19 cellular contexts compared by ENCODE assay signal in the genomic region with DNA sequence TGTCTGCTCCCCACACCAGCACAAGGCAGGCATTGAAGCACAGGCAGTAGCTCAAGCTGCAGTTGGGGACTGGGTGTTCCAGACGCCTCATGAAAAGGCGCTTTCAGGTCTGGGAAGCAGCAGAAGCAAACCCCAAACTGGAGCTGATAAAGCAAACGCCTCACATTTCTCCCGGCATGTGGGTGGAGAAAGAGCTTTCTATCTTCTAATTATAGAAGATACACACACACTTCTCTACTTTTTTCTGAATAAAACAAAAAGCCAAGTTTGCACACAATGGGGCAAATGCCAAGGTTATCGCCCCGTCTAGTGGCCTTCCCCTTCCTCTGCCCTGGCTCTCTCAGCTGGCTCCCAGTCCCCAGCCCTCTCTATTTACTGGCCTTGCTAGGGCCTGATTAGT.
DNase-seq lines count a peak whose midpoint lies in the region; ATAC-seq, FAIRE-seq and TF ChIP-seq lines count a peak whose summit lies in the region.
"Had no signal": no experiment of that assay in that cellular context is flagged by ENCODE, and none has a peak within 500 bp of the region (broad histone marks: within the 10 kb centered on the region; RNA-seq: fewer than 3 reads in every experiment).

No MANE protein-coding gene starts in this region.

- H3K4me3 Mint-ChIP-seq in WTC11: no peak overlapping the region
- no peak overlapping the region for H3K4me3 Mint-ChIP-seq in activated CD4-positive, alpha-beta memory T cell treated with anti-CD3 and anti-CD28 coated beads for 36 hours
- H3K4me3 Mint-ChIP-seq: CD4-positive, alpha-beta T cell; GM23338 had no signal

- POLR2A ChIA-PET in WTC11 (lab: Charles Lee): no interaction called here
- POLR2A ChIA-PET in activated CD4-positive, alpha-beta memory T cell treated with anti-CD3 and anti-CD28 coated beads for 36 hours (lab: Charles Lee): no interaction called here

- DNase-seq in WTC11 (ENCODE audit: low spot score) (no peak), frontal cortex (ENCODE audit: low spot score in 2 of 2) (peak; percentile 19 to 34), midbrain (lab: John Stamatoyannopoulos, UW) (peak; percentile 79), sciatic nerve (ENCODE audit: low spot score) (no peak), MV-4-11 (lab: John Stamatoyannopoulos, UW) (no peak), small intestine (no peak)
- no peak for DNase-seq in activated CD4-positive, alpha-beta memory T cell treated with anti-CD3 and anti-CD28 coated beads for 36 hours
- DNase-seq: AML-193; CD4-positive, alpha-beta T cell; GF-D8; KBM-7; NCI-H1092 treated with DMSO at 0.1 percent for 48 hours; NCI-H1694 treated with DMSO at 0.1 percent for 48 hours; NK-92 treated with Interleukin-12 subunit alpha and Interleukin-12 subunit beta, amount 100 ng/mL, for 24 hours; OCI-M1; RPMI8226 had no signal

- TF ChIP-seq CTCF in WTC11 (IDR thresholded peaks at IDR 0.05): no peak

- no peaks in the 10 kb centered on the region for H3K9me3 ChIP-seq in small intestine (ENCODE audit: control insufficient read depth, low read depth)
- H3K9me3 ChIP-seq: A549 had no signal

- no peaks in the 10 kb centered on the region for H3K9me3 Mint-ChIP-seq in WTC11
- H3K9me3 Mint-ChIP-seq in activated CD4-positive, alpha-beta memory T cell treated with anti-CD3 and anti-CD28 coated beads for 36 hours: no peaks in the 10 kb centered on the region
- H3K9me3 Mint-ChIP-seq: CD4-positive, alpha-beta T cell; GM23338 had no signal

- H3K4me1 Mint-ChIP-seq in WTC11: peaks cover 7% of the 10 kb centered on the region
- peaks cover 12% of the 10 kb centered on the region for H3K4me1 Mint-ChIP-seq in activated CD4-positive, alpha-beta memory T cell treated with anti-CD3 and anti-CD28 coated beads for 36 hours (ENCODE audit: low read depth)

- no peaks in the 10 kb centered on the region for H3K36me3 ChIP-seq in small intestine (ENCODE audit: control insufficient read depth in 2 of 2, insufficient read depth in 2 of 2, low read length in 2 of 2)

- intact Hi-C loops in sciatic nerve (cut with DNase I): no loop called here
- intact Hi-C loops in activated CD4-positive, alpha-beta memory T cell treated with anti-CD3 and anti-CD28 coated beads for 36 hours (cut with micrococcal nuclease): no loop called here

- no peak overlapping the region for H3K4me3 ChIP-seq in small intestine (ENCODE audit: low read depth in 1 of 2, low read length in 2 of 2)
- H3K4me3 ChIP-seq: A549, GM23338 had no signal

- CTCF ChIA-PET in WTC11 (lab: Charles Lee): interaction anchor here (0.6 to 1.3 kb wide), 2 partner anchors 45 to 58 kb away, joined by 3 read pairs; no protein-coding TSS in a partner anchor
- CTCF ChIA-PET in activated CD4-positive, alpha-beta memory T cell treated with anti-CD3 and anti-CD28 coated beads for 36 hours (lab: Charles Lee): no interaction called here

- 85 to 92% (median 88%) methylated on average over 6 of the region's 6 CpGs for WGBS in small intestine, 3 donors

- H3K27ac ChIP-seq in small intestine (ENCODE audit: low read depth in 1 of 2, low read length in 1 of 2): no peak overlapping the region
- H3K27ac ChIP-seq: A549 had no signal

- no peaks in the 10 kb centered on the region for H3K4me1 ChIP-seq in small intestine (ENCODE audit: control insufficient read depth in 2 of 2, insufficient read depth in 1 of 2, low read depth in 1 of 2, low read length in 1 of 2)

- ATAC-seq in WTC11 (peak; percentile 17; the same call in 1 of the 2 replicates), sciatic nerve (peak; percentile 44), HG03108 (IDR thresholded peaks at IDR 0.05; ENCODE audit: unreplicated experiment) (no peak)
- ATAC-seq: A549, GM23338 had no signal

- no peak for FAIRE-seq in frontal cortex (lab: Jason Lieb, UNC)
- no peak for FAIRE-seq in small intestine (lab: Jason Lieb, UNC)
- FAIRE-seq: A549 had no signal

- H3K27ac Mint-ChIP-seq in WTC11: no peak overlapping the region
- H3K27ac Mint-ChIP-seq in activated CD4-positive, alpha-beta memory T cell treated with anti-CD3 and anti-CD28 coated beads for 36 hours: no peak overlapping the region
- H3K27ac Mint-ChIP-seq: CD4-positive, alpha-beta T cell; GM23338 had no signal

- no peaks in the 10 kb centered on the region for H3K36me3 Mint-ChIP-seq in WTC11
- no peaks in the 10 kb centered on the region for H3K36me3 Mint-ChIP-seq in activated CD4-positive, alpha-beta memory T cell treated with anti-CD3 and anti-CD28 coated beads for 36 hours

- H3K27me3 ChIP-seq in small intestine (ENCODE audit: control insufficient read depth in 2 of 2, insufficient read depth in 2 of 2, low read length in 2 of 2): peaks cover 0 to 2% of the 10 kb centered on the region in 2 donors

- peaks cover 3% of the 10 kb centered on the region for H3K27me3 Mint-ChIP-seq in WTC11 (ENCODE audit: low read depth)
- H3K27me3 Mint-ChIP-seq in activated CD4-positive, alpha-beta memory T cell treated with anti-CD3 and anti-CD28 coated beads for 36 hours: peaks cover 3% of the 10 kb centered on the region

TF ChIP-seq in WTC11, 78 proteins besides CTCF, POLR2A, EP300 and RAD21 (continues in another document):
- TF ChIP-seq PRDM15 (CRISPR knock-in tag; IDR thresholded peaks at IDR 0.05) (no peak), NR2C2 (CRISPR knock-in tag; IDR thresholded peaks at IDR 0.05) (no peak), AFF4 (CRISPR knock-in tag; IDR thresholded peaks at IDR 0.05; ENCODE audit: borderline replicate concordance) (no peak), TEAD1 (CRISPR knock-in tag; IDR thresholded peaks at IDR 0.05) (no peak)
- TF ChIP-seq, protein P1, sequence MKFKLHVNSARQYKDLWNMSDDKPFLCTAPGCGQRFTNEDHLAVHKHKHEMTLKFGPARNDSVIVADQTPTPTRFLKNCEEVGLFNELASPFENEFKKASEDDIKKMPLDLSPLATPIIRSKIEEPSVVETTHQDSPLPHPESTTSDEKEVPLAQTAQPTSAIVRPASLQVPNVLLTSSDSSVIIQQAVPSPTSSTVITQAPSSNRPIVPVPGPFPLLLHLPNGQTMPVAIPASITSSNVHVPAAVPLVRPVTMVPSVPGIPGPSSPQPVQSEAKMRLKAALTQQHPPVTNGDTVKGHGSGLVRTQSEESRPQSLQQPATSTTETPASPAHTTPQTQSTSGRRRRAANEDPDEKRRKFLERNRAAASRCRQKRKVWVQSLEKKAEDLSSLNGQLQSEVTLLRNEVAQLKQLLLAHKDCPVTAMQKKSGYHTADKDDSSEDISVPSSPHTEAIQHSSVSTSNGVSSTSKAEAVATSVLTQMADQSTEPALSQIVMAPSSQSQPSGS (CRISPR knock-in tag; IDR thresholded peaks at IDR 0.05; ENCODE audit: borderline replicate concordance, low read depth): no peak

Comparison
In these comparisons a context has a peak if more than half of its experiments do, and no peak if none do; other contexts are left out.
1. DNase-seq: peak in frontal cortex (2 of 2) and midbrain (single experiment); none in WTC11 (single experiment), sciatic nerve (single experiment), MV-4-11 (single experiment), activated CD4-positive, alpha-beta memory T cell treated with anti-CD3 and anti-CD28 coated beads for 36 hours (single experiment) and small intestine (single experiment).